Comparison of ENCODE assay signal across 9 cellular contexts in the genomic region with DNA sequence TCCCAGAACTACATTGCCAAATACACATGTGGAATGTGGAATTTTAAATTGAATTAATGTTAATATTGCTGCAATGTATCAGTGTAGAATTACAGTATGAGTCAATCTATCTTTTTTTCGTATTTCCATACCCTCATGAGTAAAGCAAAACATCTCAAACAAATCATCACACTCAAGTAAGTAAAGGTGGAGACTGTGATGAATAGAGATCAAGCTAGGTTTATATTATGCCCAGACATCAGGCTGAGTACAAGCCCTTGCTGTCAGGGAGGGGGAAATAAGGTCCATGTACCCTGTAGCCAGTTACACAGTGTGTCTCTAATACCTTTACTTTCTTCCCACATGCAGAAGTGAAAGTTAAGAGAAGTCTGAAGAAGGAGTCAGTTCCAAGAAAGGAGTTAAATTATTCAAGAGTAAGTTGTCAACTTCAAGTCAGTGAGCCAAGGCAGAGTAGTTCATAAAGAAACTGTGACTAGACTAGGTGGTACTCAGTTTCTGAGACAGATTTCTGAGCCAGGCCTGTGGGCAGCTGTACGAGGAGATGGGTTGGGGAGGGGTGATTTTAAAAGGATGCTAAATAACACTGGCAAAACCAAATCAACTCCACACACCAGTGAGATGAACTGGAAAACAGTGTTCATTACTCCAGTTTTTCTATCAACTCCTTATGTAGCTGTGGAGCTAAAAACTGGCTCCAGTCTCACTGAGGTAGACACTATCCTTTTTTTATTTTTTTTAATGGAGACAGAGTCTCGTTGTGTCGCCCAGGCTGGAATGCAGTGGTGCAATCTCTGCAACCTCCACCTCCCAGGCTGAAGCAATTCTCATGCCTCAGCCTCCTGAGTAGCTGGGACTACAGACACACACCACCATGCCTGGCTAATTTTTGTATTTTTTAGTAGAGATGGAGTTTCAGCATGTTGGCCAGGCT. TPM values are rescaled to one million over a fixed set of nuclear protein-coding genes. Genes with fewer than 3 reads are reported as not detected.
DNase-seq lines count a peak whose midpoint lies in the region; ATAC-seq and TF ChIP-seq lines count a peak whose summit lies in the region.
"Had no signal": no experiment of that assay in that cellular context is flagged by ENCODE, and none has a peak within 500 bp of the region (broad histone marks: within the 10 kb centered on the region; RNA-seq: fewer than 3 reads in every experiment).

No MANE protein-coding gene starts in this region.

- 85 to 88% methylated on average over 4 of the region's 4 CpGs for WGBS in heart right ventricle, 2 donors

- no peaks in the 10 kb centered on the region for H3K27me3 ChIP-seq in PC-3 (ENCODE audit: low read length)
- H3K27me3 ChIP-seq in heart right ventricle, result no peaks in the 10 kb centered on the region

- POLR2A ChIA-PET in PC-3 (lab: Charles Lee; ENCODE audit: unreplicated experiment), result no interaction called here

- BruUV-seq in PC-3 (replicated peaks; lab: Mats Ljungman, UMichigan), result no TSS peak

- CTCF ChIA-PET in activated CD8-positive, alpha-beta memory T cell treated with anti-CD3 and anti-CD28 coated beads, Interleukin-2, amount 10 ng/mL, durations not matched to agents 7 days and 5 days (lab: Charles Lee), result no interaction called here
- CTCF ChIA-PET in PC-3 (lab: Charles Lee), result no interaction called here

- intact Hi-C loops in PC-3 (cut with micrococcal nuclease), result no loop called here
- intact Hi-C loops in heart right ventricle (cut with DNase I), result loop anchor here in 1 of 10 donors (10.0 kb wide), 1 partner anchor 76 kb away; no protein-coding TSS in a partner anchor

- no peak overlapping the region for H3K27ac Mint-ChIP-seq in activated CD8-positive, alpha-beta memory T cell treated with anti-CD3 and anti-CD28 coated beads, Interleukin-2, amount 10 ng/mL, durations not matched to agents 7 days and 5 days
- H3K27ac Mint-ChIP-seq in stimulated activated effector memory CD8-positive, alpha-beta T cell treated with anti-CD3 and anti-CD28 coated beads, Interleukin-12 subunit alpha, Interleukin-12 subunit beta, amount 100 ng/mL, for 72 hours, result peak overlapping the region; percentile 73

- H3K27ac ChIP-seq in PC-3 (ENCODE audit: low read length), result no peak overlapping the region
- no peak overlapping the region for H3K27ac ChIP-seq in heart right ventricle

- H3K36me3 Mint-ChIP-seq in activated CD8-positive, alpha-beta memory T cell treated with anti-CD3 and anti-CD28 coated beads, Interleukin-2, amount 10 ng/mL, durations not matched to agents 7 days and 5 days, result no peaks in the 10 kb centered on the region
- H3K36me3 Mint-ChIP-seq in stimulated activated effector memory CD8-positive, alpha-beta T cell treated with anti-CD3 and anti-CD28 coated beads, Interleukin-12 subunit alpha, Interleukin-12 subunit beta, amount 100 ng/mL, for 72 hours, result no peaks in the 10 kb centered on the region

- no peak for TF ChIP-seq CTCF in PC-3 (conservative IDR thresholded peaks at IDR 0.05; ENCODE audit: low read depth, low read length)
- no peak for TF ChIP-seq CTCF in heart right ventricle (IDR thresholded peaks at IDR 0.05)

- H3K9me3 Mint-ChIP-seq in activated CD8-positive, alpha-beta memory T cell treated with anti-CD3 and anti-CD28 coated beads, Interleukin-2, amount 10 ng/mL, durations not matched to agents 7 days and 5 days (ENCODE audit: low read depth), result no peaks in the 10 kb centered on the region
- H3K9me3 Mint-ChIP-seq in stimulated activated effector memory CD8-positive, alpha-beta T cell treated with anti-CD3 and anti-CD28 coated beads, Interleukin-12 subunit alpha, Interleukin-12 subunit beta, amount 100 ng/mL, for 72 hours, result no peaks in the 10 kb centered on the region

- H3K9me3 ChIP-seq in PC-3 (ENCODE audit: low read length), result peaks cover 6% of the 10 kb centered on the region; the same call in 1 of the 2 replicates
- H3K9me3 ChIP-seq in heart right ventricle, result no peaks in the 10 kb centered on the region

- no peak for DNase-seq in activated CD8-positive, alpha-beta memory T cell treated with anti-CD3 and anti-CD28 coated beads, Interleukin-2, amount 10 ng/mL, durations not matched to agents 7 days and 5 days
- DNase-seq in activated CD8-positive, alpha-beta memory T cell treated with anti-CD3 and anti-CD28 coated beads, Interleukin-2, amount 50 U/mL, for 4 hours, result no peak
- no peak for DNase-seq in PC-3
- no peak for DNase-seq in stimulated activated effector memory CD8-positive, alpha-beta T cell treated with anti-CD3 and anti-CD28 coated beads, Interleukin-12 subunit alpha, Interleukin-12 subunit beta, amount 100 ng/mL, for 72 hours (ENCODE audit: low spot score in 2 of 2)
- no peak for DNase-seq in heart right ventricle
- DNase-seq in NCI-H146 (lab: John Stamatoyannopoulos, UW), result no peak
- DNase-seq: stimulated activated CD4-positive, alpha-beta T cell treated with anti-CD3 and anti-CD28 coated beads, Interleukin-12 subunit alpha, Interleukin-12 subunit beta, amount 100 ng/mL, for 4 hours had no signal

- no peaks in the 10 kb centered on the region for H3K36me3 ChIP-seq in PC-3 (ENCODE audit: low read depth, low read length)
- H3K36me3 ChIP-seq in heart right ventricle, result no peaks in the 10 kb centered on the region

- H3K79me2 ChIP-seq in PC-3 (ENCODE audit: low read length), result no peaks in the 10 kb centered on the region

- peaks cover 4% of the 10 kb centered on the region for H3K27me3 Mint-ChIP-seq in activated CD8-positive, alpha-beta memory T cell treated with anti-CD3 and anti-CD28 coated beads, Interleukin-2, amount 10 ng/mL, durations not matched to agents 7 days and 5 days

- H3K4me2 ChIP-seq in PC-3 (ENCODE audit: low read length), result no peak overlapping the region

- no peak overlapping the region for H3K4me3 Mint-ChIP-seq in activated CD8-positive, alpha-beta memory T cell treated with anti-CD3 and anti-CD28 coated beads, Interleukin-2, amount 10 ng/mL, durations not matched to agents 7 days and 5 days
- no peak overlapping the region for H3K4me3 Mint-ChIP-seq in stimulated activated effector memory CD8-positive, alpha-beta T cell treated with anti-CD3 and anti-CD28 coated beads, Interleukin-12 subunit alpha, Interleukin-12 subunit beta, amount 100 ng/mL, for 72 hours

- no peak overlapping the region for H3K9ac ChIP-seq in PC-3 (ENCODE audit: low read length)

- H3F3A ChIP-seq in PC-3 (ENCODE audit: low read length, unreplicated experiment), result no peaks in the 10 kb centered on the region

- peaks cover 16% of the 10 kb centered on the region for H3K4me1 Mint-ChIP-seq in activated CD8-positive, alpha-beta memory T cell treated with anti-CD3 and anti-CD28 coated beads, Interleukin-2, amount 10 ng/mL, durations not matched to agents 7 days and 5 days
- peaks cover 16% of the 10 kb centered on the region for H3K4me1 Mint-ChIP-seq in stimulated activated effector memory CD8-positive, alpha-beta T cell treated with anti-CD3 and anti-CD28 coated beads, Interleukin-12 subunit alpha, Interleukin-12 subunit beta, amount 100 ng/mL, for 72 hours

- H4K20me1 ChIP-seq in PC-3 (ENCODE audit: low read length), result no peaks in the 10 kb centered on the region

- peak; percentile 53 for ATAC-seq in activated CD8-positive, alpha-beta memory T cell treated with anti-CD3 and anti-CD28 coated beads, Interleukin-2, amount 10 ng/mL, durations not matched to agents 7 days and 5 days
- ATAC-seq in HG02884 (IDR thresholded peaks at IDR 0.05; ENCODE audit: unreplicated experiment), result peak; percentile 69
- ATAC-seq in PC-3, result peak; percentile 71
- ATAC-seq in stimulated activated effector memory CD8-positive, alpha-beta T cell treated with anti-CD3 and anti-CD28 coated beads, Interleukin-12 subunit alpha, Interleukin-12 subunit beta, amount 100 ng/mL, for 72 hours, result peak; percentile 93
- ATAC-seq in heart right ventricle, result no peak
- no peak for ATAC-seq in HG02970 (IDR thresholded peaks at IDR 0.05; ENCODE audit: low FRiP score, unreplicated experiment)

- H3K4me3 ChIP-seq in PC-3 (ENCODE audit: low read length), result no peak overlapping the region
- no peak overlapping the region for H3K4me3 ChIP-seq in heart right ventricle

- 0 out of 2 replicates have a peak overlapping the region, but pooled peaks have one; percentile 18 for H2AFZ ChIP-seq in PC-3 (ENCODE audit: low read length)

- H3K9me2 ChIP-seq in PC-3 (replicated peaks; ENCODE audit: low read length), result no peaks in the 10 kb centered on the region

- H3K4me1 ChIP-seq in PC-3 (ENCODE audit: insufficient read depth, low read length) (no peaks in the 10 kb centered on the region), heart right ventricle (peaks cover 0 to 24% (median 0%) of the 10 kb centered on the region in 9 donors)

RNA-seq across cellular contexts. Expression of gene STK38L, which starts 23.8 kb away (rescaled TPM):
- 10 to 100 TPM; 18.7 to 29.4 TPM for total RNA-seq in activated CD8-positive, alpha-beta memory T cell treated with anti-CD3 and anti-CD28 coated beads, Interleukin-2, amount 10 ng/mL, durations not matched to agents 7 days and 5 days
- total RNA-seq in PC-3 (2014; rRNA removed), result 19.4 and 32.3 TPM in 2 replicates
- total RNA-seq in heart right ventricle, result 100 to 1,000 TPM in 5 of 10 donors, 10 to 100 TPM in 5; 40.7 to 165 (median 104) TPM
- polyA plus RNA-seq in heart right ventricle, result 10 to 100 TPM in 1 of 2 donors, 1 to 10 TPM in 1; 9.5 to 23.5 TPM

Comparison
In these comparisons a context has a peak if more than half of its experiments do, and no peak if none do; other contexts are left out.
1. ATAC-seq: peak in activated CD8-positive, alpha-beta memory T cell treated with anti-CD3 and anti-CD28 coated beads, Interleukin-2, amount 10 ng/mL, durations not matched to agents 7 days and 5 days (single experiment), HG02884 (single experiment), PC-3 (single experiment) and stimulated activated effector memory CD8-positive, alpha-beta T cell treated with anti-CD3 and anti-CD28 coated beads, Interleukin-12 subunit alpha, Interleukin-12 subunit beta, amount 100 ng/mL, for 72 hours (single experiment); none in heart right ventricle (0 of 8) and HG02970 (single experiment).